1 cellular context compared by ENCODE assay signal in the genomic region with DNA sequence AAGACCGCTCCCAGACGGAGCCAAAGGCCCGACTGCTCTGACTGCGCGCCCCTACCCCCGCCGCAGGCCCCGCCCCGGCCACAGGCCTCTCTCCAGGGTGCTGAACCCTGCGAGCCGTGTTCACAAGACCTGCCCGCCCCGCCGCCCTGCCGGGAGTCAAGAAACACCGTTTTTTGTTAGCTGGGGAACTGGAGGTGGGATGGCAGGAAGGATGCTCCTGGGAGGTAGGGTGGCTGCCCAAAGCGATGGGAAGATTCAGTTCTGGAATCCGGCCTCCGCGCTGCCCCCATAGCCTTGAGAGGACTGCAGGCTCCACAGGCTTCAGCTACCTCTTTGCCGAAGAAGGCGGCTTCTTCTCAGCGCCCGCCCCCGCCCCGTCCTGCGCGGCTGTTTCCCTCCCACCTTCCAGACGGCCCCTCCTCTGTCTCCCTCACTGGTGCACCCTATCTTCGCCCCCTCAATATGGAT.
TF ChIP-seq lines count a peak whose summit lies in the region.

No MANE protein-coding gene starts in this region.

TF ChIP-seq in HepG2, 621 proteins besides CTCF, POLR2A, EP300 and RAD21 (continued from another document and continues in another):
- TF ChIP-seq ZBTB40 (IDR thresholded peaks at IDR 0.05) (no peak), ZBTB40 (CRISPR knock-in tag; IDR thresholded peaks at IDR 0.05) (no peak), ZNF891 (CRISPR knock-in tag; IDR thresholded peaks at IDR 0.05) (0 out of 2 replicates have a peak, but pooled peaks have one; percentile 42), STAT5B (CRISPR knock-in tag; IDR thresholded peaks at IDR 0.05) (0 out of 2 replicates have a peak, but pooled peaks have one; percentile 58), ZNF792 (CRISPR knock-in tag; IDR thresholded peaks at IDR 0.05) (0 out of 2 replicates have a peak, but pooled peaks have one; percentile 29), ZFP90 (CRISPR knock-in tag; IDR thresholded peaks at IDR 0.05; ENCODE audit: borderline replicate concordance) (0 out of 2 replicates have a peak, but pooled peaks have one; percentile 50), KDM2A (CRISPR knock-in tag; IDR thresholded peaks at IDR 0.05; ENCODE audit: borderline replicate concordance, low read depth) (peak; percentile 88), ZNF512B (CRISPR knock-in tag; IDR thresholded peaks at IDR 0.05; ENCODE audit: borderline replicate concordance) (no peak), KLF6 (CRISPR knock-in tag; IDR thresholded peaks at IDR 0.05) (peak; percentile 55; the same call in 1 of the 2 replicates), ZNF577 (CRISPR knock-in tag; IDR thresholded peaks at IDR 0.05; ENCODE audit: borderline replicate concordance, low read depth) (no peak), TOPORS (CRISPR knock-in tag; IDR thresholded peaks at IDR 0.05) (0 out of 2 replicates have a peak, but pooled peaks have one; percentile 34), NKX3-1 (CRISPR knock-in tag; IDR thresholded peaks at IDR 0.05) (peak; percentile 32; the same call in 1 of the 2 replicates), ZNF501 (CRISPR knock-in tag; IDR thresholded peaks at IDR 0.05) (no peak), KLF11 (CRISPR knock-in tag; IDR thresholded peaks at IDR 0.05) (0 out of 2 replicates have a peak, but pooled peaks have one; percentile 38), ZNF652 (CRISPR knock-in tag; IDR thresholded peaks at IDR 0.05; ENCODE audit: borderline replicate concordance, low read depth) (no peak), ZNF670 (CRISPR knock-in tag; IDR thresholded peaks at IDR 0.05; ENCODE audit: borderline replicate concordance) (no peak), DRAP1 (CRISPR knock-in tag; IDR thresholded peaks at IDR 0.05) (no peak), HDAC2 (CRISPR knock-in tag; IDR thresholded peaks at IDR 0.05) (peak; percentile 20; the same call in 1 of the 2 replicates), ATF7-NPFF (CRISPR knock-in tag; IDR thresholded peaks at IDR 0.05; ENCODE audit: low read depth) (peak; percentile 58; the same call in 1 of the 2 replicates), EHMT2 (IDR thresholded peaks at IDR 0.05; ENCODE audit: borderline replicate concordance, low read depth, low read length) (peak; percentile 81; the same call in 1 of the 2 replicates), TCF12 (IDR thresholded peaks at IDR 0.05) (no peak), TCF12 (CRISPR knock-in tag; IDR thresholded peaks at IDR 0.05) (0 out of 2 replicates have a peak, but pooled peaks have one; percentile 38), HOXD1 (CRISPR knock-in tag; IDR thresholded peaks at IDR 0.05) (0 out of 2 replicates have a peak, but pooled peaks have one; percentile 24), MXD4 (CRISPR knock-in tag; IDR thresholded peaks at IDR 0.05) (peak; percentile 47; the same call in 1 of the 2 replicates), MYC (CRISPR knock-in tag; IDR thresholded peaks at IDR 0.05; ENCODE audit: borderline replicate concordance) (peak; percentile 51; the same call in 1 of the 2 replicates), ZNF235 (CRISPR knock-in tag; IDR thresholded peaks at IDR 0.05; ENCODE audit: borderline replicate concordance) (peak; percentile 46; the same call in 1 of the 2 replicates), ZNF547 (CRISPR knock-in tag; IDR thresholded peaks at IDR 0.05) (0 out of 2 replicates have a peak, but pooled peaks have one; percentile 35)
- TF ChIP-seq, protein P1, sequence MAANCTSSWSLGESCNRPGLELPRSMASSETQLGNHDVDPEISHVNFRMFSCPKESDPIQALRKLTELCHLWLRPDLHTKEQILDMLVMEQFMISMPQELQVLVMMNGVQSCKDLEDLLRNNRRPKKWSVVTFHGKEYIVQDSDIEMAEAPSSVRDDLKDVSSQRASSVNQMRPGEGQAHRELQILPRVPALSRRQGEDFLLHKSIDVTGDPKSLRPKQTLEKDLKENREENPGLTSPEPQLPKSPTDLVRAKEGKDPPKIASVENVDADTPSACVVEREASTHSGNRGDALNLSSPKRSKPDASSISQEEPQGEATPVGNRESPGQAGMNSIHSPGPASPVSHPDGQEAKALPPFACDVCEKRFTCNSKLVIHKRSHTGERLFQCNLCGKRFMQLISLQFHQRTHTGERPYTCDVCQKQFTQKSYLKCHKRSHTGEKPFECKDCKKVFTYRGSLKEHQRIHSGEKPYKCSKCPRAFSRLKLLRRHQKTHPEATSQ (CRISPR knock-in tag; IDR thresholded peaks at IDR 0.05; ENCODE audit: borderline replicate concordance) = 0 out of 2 replicates have a peak, but pooled peaks have one; percentile 34
- TF ChIP-seq, protein P2, sequence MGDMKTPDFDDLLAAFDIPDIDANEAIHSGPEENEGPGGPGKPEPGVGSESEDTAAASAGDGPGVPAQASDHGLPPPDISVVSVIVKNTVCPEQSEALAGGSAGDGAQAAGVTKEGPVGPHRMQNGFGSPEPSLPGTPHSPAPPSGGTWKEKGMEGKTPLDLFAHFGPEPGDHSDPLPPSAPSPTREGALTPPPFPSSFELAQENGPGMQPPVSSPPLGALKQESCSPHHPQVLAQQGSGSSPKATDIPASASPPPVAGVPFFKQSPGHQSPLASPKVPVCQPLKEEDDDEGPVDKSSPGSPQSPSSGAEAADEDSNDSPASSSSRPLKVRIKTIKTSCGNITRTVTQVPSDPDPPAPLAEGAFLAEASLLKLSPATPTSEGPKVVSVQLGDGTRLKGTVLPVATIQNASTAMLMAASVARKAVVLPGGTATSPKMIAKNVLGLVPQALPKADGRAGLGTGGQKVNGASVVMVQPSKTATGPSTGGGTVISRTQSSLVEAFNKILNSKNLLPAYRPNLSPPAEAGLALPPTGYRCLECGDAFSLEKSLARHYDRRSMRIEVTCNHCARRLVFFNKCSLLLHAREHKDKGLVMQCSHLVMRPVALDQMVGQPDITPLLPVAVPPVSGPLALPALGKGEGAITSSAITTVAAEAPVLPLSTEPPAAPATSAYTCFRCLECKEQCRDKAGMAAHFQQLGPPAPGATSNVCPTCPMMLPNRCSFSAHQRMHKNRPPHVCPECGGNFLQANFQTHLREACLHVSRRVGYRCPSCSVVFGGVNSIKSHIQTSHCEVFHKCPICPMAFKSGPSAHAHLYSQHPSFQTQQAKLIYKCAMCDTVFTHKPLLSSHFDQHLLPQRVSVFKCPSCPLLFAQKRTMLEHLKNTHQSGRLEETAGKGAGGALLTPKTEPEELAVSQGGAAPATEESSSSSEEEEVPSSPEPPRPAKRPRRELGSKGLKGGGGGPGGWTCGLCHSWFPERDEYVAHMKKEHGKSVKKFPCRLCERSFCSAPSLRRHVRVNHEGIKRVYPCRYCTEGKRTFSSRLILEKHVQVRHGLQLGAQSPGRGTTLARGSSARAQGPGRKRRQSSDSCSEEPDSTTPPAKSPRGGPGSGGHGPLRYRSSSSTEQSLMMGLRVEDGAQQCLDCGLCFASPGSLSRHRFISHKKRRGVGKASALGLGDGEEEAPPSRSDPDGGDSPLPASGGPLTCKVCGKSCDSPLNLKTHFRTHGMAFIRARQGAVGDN (CRISPR knock-in tag; IDR thresholded peaks at IDR 0.05) = peak; percentile 43
- TF ChIP-seq, protein P3, sequence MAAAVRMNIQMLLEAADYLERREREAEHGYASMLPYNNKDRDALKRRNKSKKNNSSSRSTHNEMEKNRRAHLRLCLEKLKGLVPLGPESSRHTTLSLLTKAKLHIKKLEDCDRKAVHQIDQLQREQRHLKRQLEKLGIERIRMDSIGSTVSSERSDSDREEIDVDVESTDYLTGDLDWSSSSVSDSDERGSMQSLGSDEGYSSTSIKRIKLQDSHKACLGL (CRISPR knock-in tag; IDR thresholded peaks at IDR 0.05) = peak; percentile 56; the same call in 1 of the 2 replicates
- TF ChIP-seq, protein P4, sequence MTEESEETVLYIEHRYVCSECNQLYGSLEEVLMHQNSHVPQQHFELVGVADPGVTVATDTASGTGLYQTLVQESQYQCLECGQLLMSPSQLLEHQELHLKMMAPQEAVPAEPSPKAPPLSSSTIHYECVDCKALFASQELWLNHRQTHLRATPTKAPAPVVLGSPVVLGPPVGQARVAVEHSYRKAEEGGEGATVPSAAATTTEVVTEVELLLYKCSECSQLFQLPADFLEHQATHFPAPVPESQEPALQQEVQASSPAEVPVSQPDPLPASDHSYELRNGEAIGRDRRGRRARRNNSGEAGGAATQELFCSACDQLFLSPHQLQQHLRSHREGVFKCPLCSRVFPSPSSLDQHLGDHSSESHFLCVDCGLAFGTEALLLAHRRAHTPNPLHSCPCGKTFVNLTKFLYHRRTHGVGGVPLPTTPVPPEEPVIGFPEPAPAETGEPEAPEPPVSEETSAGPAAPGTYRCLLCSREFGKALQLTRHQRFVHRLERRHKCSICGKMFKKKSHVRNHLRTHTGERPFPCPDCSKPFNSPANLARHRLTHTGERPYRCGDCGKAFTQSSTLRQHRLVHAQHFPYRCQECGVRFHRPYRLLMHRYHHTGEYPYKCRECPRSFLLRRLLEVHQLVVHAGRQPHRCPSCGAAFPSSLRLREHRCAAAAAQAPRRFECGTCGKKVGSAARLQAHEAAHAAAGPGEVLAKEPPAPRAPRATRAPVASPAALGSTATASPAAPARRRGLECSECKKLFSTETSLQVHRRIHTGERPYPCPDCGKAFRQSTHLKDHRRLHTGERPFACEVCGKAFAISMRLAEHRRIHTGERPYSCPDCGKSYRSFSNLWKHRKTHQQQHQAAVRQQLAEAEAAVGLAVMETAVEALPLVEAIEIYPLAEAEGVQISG (CRISPR knock-in tag; IDR thresholded peaks at IDR 0.05) = peak; percentile 47; the same call in 1 of the 2 replicates
